Comparison of ENCODE assay signal across 14 cellular contexts in genomic region chr3:171802601-171802956, GRCh38. TPM values are rescaled to one million over a fixed set of nuclear protein-coding genes. Genes with fewer than 3 reads are reported as not detected.
DNase-seq lines count a peak whose midpoint lies in the region; ATAC-seq and TF ChIP-seq lines count a peak whose summit lies in the region.
"Had no signal": no experiment of that assay in that cellular context is flagged by ENCODE, and none has a peak within 500 bp of the region (broad histone marks: within the 10 kb centered on the region; RNA-seq: fewer than 3 reads in every experiment).

No MANE protein-coding gene starts in this region.

- no peaks in the 10 kb centered on the region for H3K9me3 ChIP-seq in tibial nerve
- H3K9me3 ChIP-seq: SJCRH30 had no signal

- peak overlapping the region; percentile 59 for H3K27ac ChIP-seq in RWPE1
- H3K27ac ChIP-seq in tibial nerve = peak overlapping the region in 3 of 4 donors; percentile 19 to 67 (median 43)
- H3K27ac ChIP-seq: cardiac muscle cell, SJCRH30 had no signal

- POLR2A ChIA-PET in RWPE1 (lab: Yijun Ruan, JAX; ENCODE audit: low non-redundant PET) = no interaction called here

- ATAC-seq in GM21423 (IDR thresholded peaks at IDR 0.05; ENCODE audit: unreplicated experiment) (peak; percentile 35), left lobe of liver (peak; percentile 75)

- TF ChIP-seq POLR2A in tibial nerve (IDR thresholded peaks at IDR 0.05) = no peak

- no peak for DNase-seq in RWPE1 (ENCODE audit: low spot score)
- DNase-seq in left lobe of liver (ENCODE audit: low spot score) = no peak
- no peak for DNase-seq in tibial nerve (ENCODE audit: low spot score in 2 of 2)
- DNase-seq in stimulated activated naive CD4-positive, alpha-beta T cell (lab: John Stamatoyannopoulos, UW) = no peak
- no peak for DNase-seq in cerebellum (ENCODE audit: low spot score)
- no peak for DNase-seq in cerebellar nuclear complex (lab: John Stamatoyannopoulos, UW)
- DNase-seq: activated CD4-positive, CD25-positive, alpha-beta regulatory T cell; NCI-H1436; nephron progenitor cell; SJCRH30; stimulated activated CD4-positive, alpha-beta T cell treated with anti-CD3 and anti-CD28 coated beads, Interleukin-15, amount 100 ng/mL, for 24 hours had no signal

- CTCF ChIA-PET in RWPE1 (lab: Yijun Ruan, JAX) = interaction anchor here (1.0 kb wide), 1 partner anchor 27 kb away, joined by 4 read pairs; no protein-coding TSS in a partner anchor

- 93 to 97% methylated on average over 3 of the region's 3 CpGs for WGBS in tibial nerve, 2 donors

- H3K4me3 ChIP-seq in tibial nerve = no peak overlapping the region
- H3K4me3 ChIP-seq: cardiac muscle cell, SJCRH30 had no signal

- H3K27me3 ChIP-seq in tibial nerve = no peaks in the 10 kb centered on the region
- H3K27me3 ChIP-seq: cardiac muscle cell, SJCRH30 had no signal

- TF ChIP-seq CTCF in RWPE1 (conservative IDR thresholded peaks at IDR 0.05; ENCODE audit: low read depth) = no peak
- no peak for TF ChIP-seq CTCF in tibial nerve (IDR thresholded peaks at IDR 0.05)

- no peaks in the 10 kb centered on the region for H3K36me3 ChIP-seq in tibial nerve
- H3K36me3 ChIP-seq: cardiac muscle cell, SJCRH30 had no signal

- TF ChIP-seq EP300 in tibial nerve (IDR thresholded peaks at IDR 0.05) = no peak

- peaks cover 0 to 53% (median 22%) of the 10 kb centered on the region in 4 donors for H3K4me1 ChIP-seq in tibial nerve
- H3K4me1 ChIP-seq: SJCRH30 had no signal

RNA-seq across cellular contexts. Expression of gene PLD1, which starts 7.7 kb away (rescaled TPM):
- total RNA-seq in left lobe of liver = 15.2 TPM
- 10 to 100 TPM; 15.3 to 55.9 (median 45.4) TPM for total RNA-seq in tibial nerve
- 16.8 TPM for total RNA-seq in cerebellum

RNA-seq across cellular contexts. Expression of gene TMEM212, which starts 40.6 kb away (rescaled TPM):
- total RNA-seq in left lobe of liver (not detected), tibial nerve (not detected), cerebellum (not detected)
- total RNA-seq: cardiac muscle cell, HT1080, SJCRH30 had no signal
